16 cellular contexts compared by ENCODE assay signal in genomic region chr5:126341906-126342625, GRCh38.
A peak's percentile ranks its signal among the peaks of the same experiment; 100 is the strongest.
DNase-seq lines count a peak whose midpoint lies in the region; ATAC-seq and TF ChIP-seq lines count a peak whose summit lies in the region.
"Had no signal": no experiment of that assay in that cellular context is flagged by ENCODE, and none has a peak within 500 bp of the region (broad histone marks: within the 10 kb centered on the region; RNA-seq: fewer than 3 reads in every experiment).

No MANE protein-coding gene starts in this region.

- no peaks in the 10 kb centered on the region for H3K27me3 ChIP-seq in ascending aorta
- H3K27me3 ChIP-seq: BLaER1 had no signal

- no peak overlapping the region for H3K4me3 Mint-ChIP-seq in activated CD4-positive, alpha-beta T cell treated with anti-CD3 and anti-CD28 coated beads, Interleukin-2, amount 10 ng/mL, durations not matched to agents 24 days and 14 days
- H3K4me3 Mint-ChIP-seq in activated CD4-positive, alpha-beta T cell treated with anti-CD3 and anti-CD28 coated beads, Interleukin-2, amount 10 ng/mL, durations not matched to agents 7 days and 5 days, result no peak overlapping the region
- no peak overlapping the region for H3K4me3 Mint-ChIP-seq in glutamatergic neuron (ENCODE audit: unreplicated experiment)
- H3K4me3 Mint-ChIP-seq: GM23338 had no signal

- intact Hi-C loops in activated CD4-positive, alpha-beta T cell treated with anti-CD3 and anti-CD28 coated beads, Interleukin-2, amount 10 ng/mL, durations not matched to agents 24 days and 14 days (cut with micrococcal nuclease), result no loop called here
- intact Hi-C loops in ascending aorta (cut with DNase I), result loop anchor here (5.0 kb wide), 1 partner anchor 435 kb away; the partner anchor contains the start of gene LMNB1

- no peak overlapping the region for H3K4me3 ChIP-seq in ascending aorta
- H3K4me3 ChIP-seq: BLaER1, GM23338 had no signal

- peak; percentile 0 for DNase-seq in activated CD4-positive, alpha-beta T cell treated with anti-CD3 and anti-CD28 coated beads, Interleukin-2, amount 10 ng/mL, durations not matched to agents 24 days and 14 days
- DNase-seq in activated CD4-positive, alpha-beta T cell treated with anti-CD3 and anti-CD28 coated beads, Interleukin-2, amount 10 ng/mL, durations not matched to agents 7 days and 5 days, result no peak
- DNase-seq in ascending aorta (ENCODE audit: low spot score in 2 of 2) (no peak), globus pallidus (ENCODE audit: low spot score) (peak; percentile 45), superior temporal gyrus (ENCODE audit: extremely low spot score) (peak; percentile 59), glutamatergic neuron (no peak)
- DNase-seq: 8988T, AML-193, DMS53, GF-D8, H7 had no signal

- no peak for TF ChIP-seq CTCF in ascending aorta (IDR thresholded peaks at IDR 0.05)
- no peak for TF ChIP-seq CTCF in glutamatergic neuron (IDR thresholded peaks at IDR 0.05; ENCODE audit: partially characterized antibody, unreplicated experiment)

- POLR2A ChIA-PET in activated CD4-positive, alpha-beta T cell treated with anti-CD3 and anti-CD28 coated beads, Interleukin-2, amount 10 ng/mL, durations not matched to agents 7 days and 5 days (lab: Charles Lee), result no interaction called here

- H3K4me1 Mint-ChIP-seq in activated CD4-positive, alpha-beta T cell treated with anti-CD3 and anti-CD28 coated beads, Interleukin-2, amount 10 ng/mL, durations not matched to agents 24 days and 14 days, result no peaks in the 10 kb centered on the region
- no peaks in the 10 kb centered on the region for H3K4me1 Mint-ChIP-seq in activated CD4-positive, alpha-beta T cell treated with anti-CD3 and anti-CD28 coated beads, Interleukin-2, amount 10 ng/mL, durations not matched to agents 7 days and 5 days
- H3K4me1 Mint-ChIP-seq in glutamatergic neuron (ENCODE audit: low read depth, unreplicated experiment), result peaks cover 2% of the 10 kb centered on the region

- peaks cover 24% of the 10 kb centered on the region for H3K27me3 Mint-ChIP-seq in activated CD4-positive, alpha-beta T cell treated with anti-CD3 and anti-CD28 coated beads, Interleukin-2, amount 10 ng/mL, durations not matched to agents 24 days and 14 days
- H3K27me3 Mint-ChIP-seq in activated CD4-positive, alpha-beta T cell treated with anti-CD3 and anti-CD28 coated beads, Interleukin-2, amount 10 ng/mL, durations not matched to agents 7 days and 5 days, result peaks cover 16% of the 10 kb centered on the region
- no peaks in the 10 kb centered on the region for H3K27me3 Mint-ChIP-seq in glutamatergic neuron (ENCODE audit: unreplicated experiment)

- H3K36me3 Mint-ChIP-seq in activated CD4-positive, alpha-beta T cell treated with anti-CD3 and anti-CD28 coated beads, Interleukin-2, amount 10 ng/mL, durations not matched to agents 24 days and 14 days (ENCODE audit: low read depth), result no peaks in the 10 kb centered on the region
- no peaks in the 10 kb centered on the region for H3K36me3 Mint-ChIP-seq in activated CD4-positive, alpha-beta T cell treated with anti-CD3 and anti-CD28 coated beads, Interleukin-2, amount 10 ng/mL, durations not matched to agents 7 days and 5 days (ENCODE audit: low read depth)
- H3K36me3 Mint-ChIP-seq in glutamatergic neuron (ENCODE audit: unreplicated experiment), result peaks cover 5% of the 10 kb centered on the region

- CTCF ChIA-PET in activated CD4-positive, alpha-beta T cell treated with anti-CD3 and anti-CD28 coated beads, Interleukin-2, amount 10 ng/mL, durations not matched to agents 7 days and 5 days (lab: Charles Lee), result interaction anchor here (1.2 to 1.8 kb wide), 3 partner anchors 17 to 202 kb away, joined by 4 to 5 read pairs (median 4); no protein-coding TSS in a partner anchor

- ATAC-seq in HG02970 (IDR thresholded peaks at IDR 0.05; ENCODE audit: low FRiP score, unreplicated experiment) (no peak), GM21515 (IDR thresholded peaks at IDR 0.05; ENCODE audit: unreplicated experiment) (no peak)
- ATAC-seq: GM23338 had no signal

- H3K27ac ChIP-seq in ascending aorta, result peak overlapping the region; percentile 22 to 42
- H3K27ac ChIP-seq: BLaER1, HL-60 had no signal

- no peaks in the 10 kb centered on the region for H3K9me3 ChIP-seq in ascending aorta
- H3K9me3 ChIP-seq: BLaER1 had no signal

- H3K27ac Mint-ChIP-seq in activated CD4-positive, alpha-beta T cell treated with anti-CD3 and anti-CD28 coated beads, Interleukin-2, amount 10 ng/mL, durations not matched to agents 24 days and 14 days, result no peak overlapping the region
- no peak overlapping the region for H3K27ac Mint-ChIP-seq in activated CD4-positive, alpha-beta T cell treated with anti-CD3 and anti-CD28 coated beads, Interleukin-2, amount 10 ng/mL, durations not matched to agents 7 days and 5 days
- no peak overlapping the region for H3K27ac Mint-ChIP-seq in glutamatergic neuron (ENCODE audit: unreplicated experiment)
- H3K27ac Mint-ChIP-seq: GM23338 had no signal

- H3K36me3 ChIP-seq in ascending aorta, result no peaks in the 10 kb centered on the region
- H3K36me3 ChIP-seq: BLaER1 had no signal

- no peaks in the 10 kb centered on the region for H3K9me3 Mint-ChIP-seq in activated CD4-positive, alpha-beta T cell treated with anti-CD3 and anti-CD28 coated beads, Interleukin-2, amount 10 ng/mL, durations not matched to agents 24 days and 14 days
- H3K9me3 Mint-ChIP-seq in activated CD4-positive, alpha-beta T cell treated with anti-CD3 and anti-CD28 coated beads, Interleukin-2, amount 10 ng/mL, durations not matched to agents 7 days and 5 days, result no peaks in the 10 kb centered on the region
- H3K9me3 Mint-ChIP-seq in glutamatergic neuron (ENCODE audit: unreplicated experiment), result no peaks in the 10 kb centered on the region
- H3K9me3 Mint-ChIP-seq: GM23338 had no signal

- H3K4me1 ChIP-seq in ascending aorta, result peaks cover 0 to 7% of the 10 kb centered on the region in 2 donors
- H3K4me1 ChIP-seq: BLaER1 had no signal

Comparison
In these comparisons a context has a peak if more than half of its experiments do, and no peak if none do; other contexts are left out.
1. DNase-seq: peak in activated CD4-positive, alpha-beta T cell treated with anti-CD3 and anti-CD28 coated beads, Interleukin-2, amount 10 ng/mL, durations not matched to agents 24 days and 14 days (single experiment), globus pallidus (single experiment) and superior temporal gyrus (single experiment); none in activated CD4-positive, alpha-beta T cell treated with anti-CD3 and anti-CD28 coated beads, Interleukin-2, amount 10 ng/mL, durations not matched to agents 7 days and 5 days (single experiment), ascending aorta (0 of 2) and glutamatergic neuron (single experiment).